In genomic region chr1:37593726-37594125, GRCh38 we compare ENCODE assay signal across 19 cellular contexts. TPM values are rescaled to one million over a fixed set of nuclear protein-coding genes. Genes with fewer than 3 reads are reported as not detected.
DNase-seq lines count a peak whose midpoint lies in the region; ATAC-seq, FAIRE-seq and TF ChIP-seq lines count a peak whose summit lies in the region.
"Had no signal": no experiment of that assay in that cellular context is flagged by ENCODE, and none has a peak within 500 bp of the region (broad histone marks: within the 10 kb centered on the region; RNA-seq: fewer than 3 reads in every experiment).

No MANE protein-coding gene starts in this region.

- intact Hi-C loops in activated CD4-positive, alpha-beta T cell treated with anti-CD3 and anti-CD28 coated beads for 36 hours (cut with DNase I, micrococcal nuclease), result loop anchor here (2.0 to 10.0 kb wide), 2 partner anchors 19 to 401 kb away; partner anchors contain the start of gene SF3A3 (in 1 of the 2)

- CTCF ChIA-PET in activated CD4-positive, alpha-beta T cell treated with anti-CD3 and anti-CD28 coated beads for 36 hours (lab: Charles Lee), result interaction anchor here (0.6 to 1.4 kb wide), 4 partner anchors 12 to 416 kb away, joined by 3 to 5 read pairs (median 4); no protein-coding TSS in a partner anchor

- FAIRE-seq in D721Med (lab: Jason Lieb, UNC), result no peak
- FAIRE-seq: A204.1 had no signal

- TF ChIP-seq CTCF in HFFc6 (IDR thresholded peaks at IDR 0.05) (no peak), nephron (IDR thresholded peaks at IDR 0.05; ENCODE audit: unreplicated experiment in 3 of 3) (no peak), D721Med (IDR thresholded peaks at IDR 0.05; ENCODE audit: insufficient read depth, missing control alignments) (no peak)

- H3K9me3 Mint-ChIP-seq in activated CD4-positive, alpha-beta T cell treated with anti-CD3 and anti-CD28 coated beads for 36 hours (ENCODE audit: low read depth), result no peaks in the 10 kb centered on the region
- H3K9me3 Mint-ChIP-seq in HFFc6 (no peaks in the 10 kb centered on the region), nephron (no peaks in the 10 kb centered on the region)
- no peaks in the 10 kb centered on the region for H3K9me3 Mint-ChIP-seq in activated T-helper 17 cell treated with anti-CD3 and anti-CD28 coated beads, Interleukin-2, amount 50 U/mL, for 72 hours

- DNase-seq in activated CD4-positive, alpha-beta T cell treated with anti-CD3 and anti-CD28 coated beads for 36 hours, result no peak
- no peak for DNase-seq in activated CD4-positive, alpha-beta T cell treated with anti-CD3 and anti-CD28 coated beads for 48 hours
- no peak for DNase-seq in HFFc6
- DNase-seq in D721Med (ENCODE audit: insufficient read length, low spot score), result no peak
- DNase-seq in MV-4-11 (lab: John Stamatoyannopoulos, UW), result no peak
- DNase-seq in NOMO-1 treated with DMSO at 0.1 percent for 48 hours (lab: John Stamatoyannopoulos, UW; ENCODE audit: unreplicated experiment), result no peak
- DNase-seq: activated CD4-positive, CD25-positive, alpha-beta regulatory T cell; activated gamma-delta T cell treated with Interleukin-2 at 50 U/mL for 16 hours; cerebellar nuclear complex; DMS153; KBM-7; left lung; NCI-H187 treated with DMSO at 0.1 percent for 48 hours; NCI-H748 treated with DMSO at 0.1 percent for 48 hours; stimulated activated CD4-positive, alpha-beta T cell treated with anti-CD3 and anti-CD28 coated beads, Interleukin-12 subunit alpha, Interleukin-12 subunit beta, amount 100 ng/mL, for 4 hours had no signal

- no peak for ATAC-seq in activated CD4-positive, alpha-beta T cell treated with anti-CD3 and anti-CD28 coated beads for 36 hours
- ATAC-seq in activated T-helper 17 cell treated with anti-CD3 and anti-CD28 coated beads, Interleukin-2, amount 50 U/mL, for 72 hours (replicated peaks), result no peak
- ATAC-seq: left lung had no signal

- H3K36me3 Mint-ChIP-seq in activated CD4-positive, alpha-beta T cell treated with anti-CD3 and anti-CD28 coated beads for 36 hours (ENCODE audit: low read depth), result peaks cover 48% of the 10 kb centered on the region
- peaks cover 19% of the 10 kb centered on the region for H3K36me3 Mint-ChIP-seq in HFFc6 (ENCODE audit: low read depth)
- H3K36me3 Mint-ChIP-seq in activated T-helper 17 cell treated with anti-CD3 and anti-CD28 coated beads, Interleukin-2, amount 50 U/mL, for 72 hours (ENCODE audit: low read depth), result peaks cover 66% of the 10 kb centered on the region
- peaks cover 30% of the 10 kb centered on the region for H3K36me3 Mint-ChIP-seq in nephron (ENCODE audit: low read depth)

- POLR2A ChIA-PET in activated CD4-positive, alpha-beta T cell treated with anti-CD3 and anti-CD28 coated beads for 36 hours (lab: Charles Lee), result no interaction called here

- H3K27me3 Mint-ChIP-seq in activated CD4-positive, alpha-beta T cell treated with anti-CD3 and anti-CD28 coated beads for 36 hours, result no peaks in the 10 kb centered on the region
- peaks cover 7% of the 10 kb centered on the region; the same call in 1 of the 2 replicates for H3K27me3 Mint-ChIP-seq in HFFc6 (ENCODE audit: insufficient read depth)
- H3K27me3 Mint-ChIP-seq in activated T-helper 17 cell treated with anti-CD3 and anti-CD28 coated beads, Interleukin-2, amount 50 U/mL, for 72 hours, result no peaks in the 10 kb centered on the region
- H3K27me3 Mint-ChIP-seq in nephron (ENCODE audit: low read depth), result no peaks in the 10 kb centered on the region

- H3K27ac Mint-ChIP-seq in activated CD4-positive, alpha-beta T cell treated with anti-CD3 and anti-CD28 coated beads for 36 hours, result no peak overlapping the region
- H3K27ac Mint-ChIP-seq in HFFc6 (no peak overlapping the region), nephron (no peak overlapping the region)
- no peak overlapping the region for H3K27ac Mint-ChIP-seq in activated T-helper 17 cell treated with anti-CD3 and anti-CD28 coated beads, Interleukin-2, amount 50 U/mL, for 72 hours

- peaks cover 43% of the 10 kb centered on the region for H3K4me1 Mint-ChIP-seq in activated CD4-positive, alpha-beta T cell treated with anti-CD3 and anti-CD28 coated beads for 36 hours
- H3K4me1 Mint-ChIP-seq in HFFc6 (ENCODE audit: low read depth) (peaks cover 35% of the 10 kb centered on the region), nephron (peaks cover 32% of the 10 kb centered on the region)
- peaks cover 19% of the 10 kb centered on the region for H3K4me1 Mint-ChIP-seq in activated T-helper 17 cell treated with anti-CD3 and anti-CD28 coated beads, Interleukin-2, amount 50 U/mL, for 72 hours

- H3K4me3 Mint-ChIP-seq in activated CD4-positive, alpha-beta T cell treated with anti-CD3 and anti-CD28 coated beads for 36 hours, result peak overlapping the region; percentile 98
- H3K4me3 Mint-ChIP-seq in HFFc6 (peak overlapping the region; percentile 68), nephron (peak overlapping the region; percentile 59 to 77 (median 69))
- peak overlapping the region; percentile 100 for H3K4me3 Mint-ChIP-seq in activated T-helper 17 cell treated with anti-CD3 and anti-CD28 coated beads, Interleukin-2, amount 50 U/mL, for 72 hours

RNA-seq across cellular contexts. Expression of gene GNL2, which starts 2.0 kb away (rescaled TPM):
- total RNA-seq in activated CD4-positive, alpha-beta T cell treated with anti-CD3 and anti-CD28 coated beads for 36 hours, result 10 to 100 TPM; 82.3 to 98.8 TPM
- 10 to 100 TPM; 48.3 to 61.7 (median 57.0) TPM for total RNA-seq in HFFc6 (2021; fragmentation: NEBNext Ultra II Directional; extraction: Animal tissue kit (Norgen Biotek cat#: 25700))
- total RNA-seq in activated T-helper 17 cell treated with anti-CD3 and anti-CD28 coated beads, Interleukin-2, amount 50 U/mL, for 72 hours, result 10 to 100 TPM; 48.8 to 76.6 TPM

RNA-seq across cellular contexts. Expression of gene DNALI1, which starts 37.0 kb away (rescaled TPM):
- total RNA-seq in activated CD4-positive, alpha-beta T cell treated with anti-CD3 and anti-CD28 coated beads for 36 hours, result under 1 TPM in 1 of 2 experiments, not detected in 1; 0.16 TPM
- 1 to 10 TPM; 1.3 to 2.4 (median 1.9) TPM for total RNA-seq in HFFc6 (2021; fragmentation: NEBNext Ultra II Directional; extraction: Animal tissue kit (Norgen Biotek cat#: 25700))
- total RNA-seq in activated T-helper 17 cell treated with anti-CD3 and anti-CD28 coated beads, Interleukin-2, amount 50 U/mL, for 72 hours, result under 1 TPM in 1 of 2 donors, not detected in 1; 0.37 TPM
- total RNA-seq: SK-MEL-5 had no signal

RNA-seq across cellular contexts. Expression of gene SNIP1, which starts 39.6 kb away (rescaled TPM):
- total RNA-seq in activated CD4-positive, alpha-beta T cell treated with anti-CD3 and anti-CD28 coated beads for 36 hours, result 10 to 100 TPM; 18.7 to 21.3 TPM
- 10 to 100 TPM; 15.7 to 19.3 (median 18.0) TPM for total RNA-seq in HFFc6 (2021; fragmentation: NEBNext Ultra II Directional; extraction: Animal tissue kit (Norgen Biotek cat#: 25700))
- 10 to 100 TPM; 26.3 to 31.9 TPM for total RNA-seq in activated T-helper 17 cell treated with anti-CD3 and anti-CD28 coated beads, Interleukin-2, amount 50 U/mL, for 72 hours

RNA-seq across cellular contexts. Expression of gene RSPO1, which starts 41.0 kb away (rescaled TPM):
- total RNA-seq in activated CD4-positive, alpha-beta T cell treated with anti-CD3 and anti-CD28 coated beads for 36 hours, result not detected
- not detected for total RNA-seq in HFFc6 (2021; fragmentation: NEBNext Ultra II Directional; extraction: Animal tissue kit (Norgen Biotek cat#: 25700))
- total RNA-seq in activated T-helper 17 cell treated with anti-CD3 and anti-CD28 coated beads, Interleukin-2, amount 50 U/mL, for 72 hours, result not detected
- total RNA-seq: SK-MEL-5 had no signal
